In the genomic region with DNA sequence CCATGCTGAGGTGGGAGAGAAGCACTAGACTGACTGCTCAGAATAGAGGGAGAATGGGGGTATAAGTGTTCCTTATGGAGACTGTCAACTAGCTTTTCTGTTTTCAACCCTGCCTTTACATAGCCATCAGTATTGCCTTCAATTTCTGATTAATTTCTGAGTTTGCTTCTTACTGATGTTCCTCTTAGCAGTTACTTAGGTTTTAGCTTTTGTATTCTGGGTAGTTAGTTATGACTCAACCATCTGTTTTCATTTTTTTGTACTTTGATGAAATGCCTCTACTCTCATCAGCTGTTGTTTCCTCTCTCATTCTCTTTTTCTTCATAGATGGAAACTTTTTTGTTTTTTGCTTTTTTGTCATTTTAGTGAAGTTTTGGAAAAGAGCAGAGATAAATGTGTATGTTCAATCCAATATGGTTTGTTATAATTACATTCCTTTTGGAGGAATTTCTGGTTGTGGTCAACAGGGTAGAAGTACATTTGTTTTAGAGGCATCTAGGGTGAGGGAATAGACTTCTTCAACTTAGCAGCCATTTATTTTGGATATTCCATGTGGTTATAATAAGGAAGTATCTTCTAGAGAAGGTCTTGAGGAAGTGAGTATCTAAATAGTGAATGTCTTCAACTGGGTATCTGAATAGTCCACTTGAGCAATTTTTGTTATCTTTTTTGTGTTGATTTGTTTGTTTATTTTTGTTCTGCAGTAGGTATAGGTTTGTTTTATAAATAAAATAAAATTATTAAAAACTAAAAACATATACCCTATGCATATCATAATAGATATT, we compare ENCODE assay signal across 11 cellular contexts.
DNase-seq lines count a peak whose midpoint lies in the region; ATAC-seq and TF ChIP-seq lines count a peak whose summit lies in the region.
"Had no signal": no experiment of that assay in that cellular context is flagged by ENCODE, and none has a peak within 500 bp of the region (broad histone marks: within the 10 kb centered on the region; RNA-seq: fewer than 3 reads in every experiment).

No MANE protein-coding gene starts in this region.

- in situ Hi-C loops in astrocyte of the spinal cord (cut with HindIII; ENCODE audit: low sequenced_read_pairs) = no loop called here

- DNase-seq in GM06990 (ENCODE audit: extremely low read depth, insufficient read length) = peak; percentile 7
- DNase-seq in astrocyte of the spinal cord (ENCODE audit: low read depth, low spot score) = peak; percentile 14
- DNase-seq in cerebellar nuclear complex (lab: John Stamatoyannopoulos, UW) = no peak
- no peak for DNase-seq in NCI-H1436 treated with DMSO at 0.1 percent for 48 hours (lab: John Stamatoyannopoulos, UW)
- no peak for DNase-seq in NCI-H1048 (lab: John Stamatoyannopoulos, UW)
- DNase-seq in NCI-H748 (lab: John Stamatoyannopoulos, UW; ENCODE audit: unreplicated experiment) = no peak
- DNase-seq: NCI-H82, transverse colon, WERI-Rb-1 had no signal

- H3K4me3 ChIP-seq in GM06990 (replicated peaks; ENCODE audit: low read depth, low read length) = no peak overlapping the region
- no peak overlapping the region for H3K4me3 ChIP-seq in astrocyte of the spinal cord (ENCODE audit: low read depth, low read length)
- H3K4me3 ChIP-seq: transverse colon had no signal

- TF ChIP-seq CTCF in GM06990 (IDR thresholded peaks at IDR 0.05; ENCODE audit: insufficient read depth, low read length, poor library complexity, severe bottlenecking) = no peak
- TF ChIP-seq CTCF in astrocyte of the spinal cord (IDR thresholded peaks at IDR 0.05; ENCODE audit: low read depth, low read length) = no peak

- ATAC-seq in GM19351 (IDR thresholded peaks at IDR 0.05; ENCODE audit: unreplicated experiment) = peak; percentile 82
- peak; percentile 60 for ATAC-seq in HG03108 (IDR thresholded peaks at IDR 0.05; ENCODE audit: unreplicated experiment)

- H3K36me3 ChIP-seq in GM06990 (ENCODE audit: control insufficient read depth, insufficient read depth, low read length) = no peaks in the 10 kb centered on the region
- H3K36me3 ChIP-seq: transverse colon had no signal

- H3K27me3 ChIP-seq in GM06990 (replicated peaks; ENCODE audit: control insufficient read depth, insufficient read depth, low read length) = no peaks in the 10 kb centered on the region
- H3K27me3 ChIP-seq: transverse colon had no signal

Comparison
In these comparisons a context has a peak if more than half of its experiments do, and no peak if none do; other contexts are left out.
1. DNase-seq: peak in GM06990 (single experiment) and astrocyte of the spinal cord (single experiment); none in cerebellar nuclear complex (0 of 2), NCI-H1436 treated with DMSO at 0.1 percent for 48 hours (single experiment), NCI-H1048 (single experiment) and NCI-H748 (single experiment).